10 cellular contexts compared by ENCODE assay signal in genomic region chr16:27177031-27177774, GRCh38. TPM values are rescaled to one million over a fixed set of nuclear protein-coding genes. Genes with fewer than 3 reads are reported as not detected.
A peak's percentile ranks its signal among the peaks of the same experiment; 100 is the strongest.
DNase-seq lines count a peak whose midpoint lies in the region; ATAC-seq and TF ChIP-seq lines count a peak whose summit lies in the region.
"Had no signal": no experiment of that assay in that cellular context is flagged by ENCODE, and none has a peak within 500 bp of the region (broad histone marks: within the 10 kb centered on the region; RNA-seq: fewer than 3 reads in every experiment).

No MANE protein-coding gene starts in this region.

- H3K4me3 ChIP-seq in MG63 (no peak overlapping the region), astrocyte of the spinal cord (ENCODE audit: low read depth, low read length) (no peak overlapping the region), ascending aorta (no peak overlapping the region)
- H3K4me3 ChIP-seq: pancreas had no signal

- H3K27me3 ChIP-seq in MG63 (no peaks in the 10 kb centered on the region), ascending aorta (no peaks in the 10 kb centered on the region)
- H3K27me3 ChIP-seq: pancreas had no signal

- intact Hi-C loops in ascending aorta (cut with DNase I) = no loop called here

- in situ Hi-C loops in astrocyte of the spinal cord (cut with HindIII; ENCODE audit: low sequenced_read_pairs) = no loop called here

- H3K9me3 ChIP-seq in MG63 (no peaks in the 10 kb centered on the region), ascending aorta (no peaks in the 10 kb centered on the region)
- H3K9me3 ChIP-seq: pancreas had no signal

- TF ChIP-seq CTCF in astrocyte of the spinal cord (IDR thresholded peaks at IDR 0.05; ENCODE audit: low read depth, low read length) (no peak), ascending aorta (IDR thresholded peaks at IDR 0.05) (no peak)

- no peak for ATAC-seq in HG02642 (IDR thresholded peaks at IDR 0.05; ENCODE audit: poor library complexity, unreplicated experiment)
- ATAC-seq: pancreas had no signal

- no peak overlapping the region for H3K27ac ChIP-seq in ascending aorta
- H3K27ac ChIP-seq: pancreas had no signal

- no peaks in the 10 kb centered on the region for H3K4me1 ChIP-seq in ascending aorta
- H3K4me1 ChIP-seq: pancreas had no signal

- H3K36me3 ChIP-seq in MG63 (no peaks in the 10 kb centered on the region), ascending aorta (no peaks in the 10 kb centered on the region)
- H3K36me3 ChIP-seq: pancreas had no signal

- DNase-seq in Daoy (ENCODE audit: low read depth) = peak; percentile 58
- peak; percentile 80 for DNase-seq in MG63
- DNase-seq in astrocyte of the spinal cord (ENCODE audit: low read depth, low spot score) = peak; percentile 63
- peak; percentile 59 for DNase-seq in non-pigmented ciliary epithelial cell (ENCODE audit: low read depth)
- no peak for DNase-seq in NCI-H2029 (lab: John Stamatoyannopoulos, UW)
- DNase-seq in ascending aorta (ENCODE audit: low spot score in 2 of 2) = no peak
- DNase-seq in effector CD8-positive, alpha-beta T cell (lab: John Stamatoyannopoulos, UW) = no peak
- DNase-seq: NCI-H1694, pancreas had no signal

RNA-seq across cellular contexts. Expression of gene KDM8, which starts 26.1 kb away (rescaled TPM):
- total RNA-seq in Daoy (2014; rRNA removed; shearing (Covaris generic)) = 2.3 and 3.7 TPM in 2 replicates
- 4.4 and 10.2 TPM in 2 replicates for total RNA-seq in MG63 (2014; rRNA removed; shearing (Covaris generic); ENCODE audit: low replicate concordance)
- total RNA-seq in ascending aorta = 55.5 TPM

Comparison
In these comparisons a context has a peak if more than half of its experiments do, and no peak if none do; other contexts are left out.
1. DNase-seq: peak in Daoy (single experiment), MG63 (single experiment), astrocyte of the spinal cord (single experiment) and non-pigmented ciliary epithelial cell (single experiment); none in NCI-H2029 (single experiment), ascending aorta (0 of 2) and effector CD8-positive, alpha-beta T cell (single experiment).